In genomic region chr9:98081477-98082219, GRCh38 we compare ENCODE assay signal across 10 cellular contexts. TPM values are rescaled to one million over a fixed set of nuclear protein-coding genes. Genes with fewer than 3 reads are reported as not detected.
A peak's percentile ranks its signal among the peaks of the same experiment; 100 is the strongest.
DNase-seq lines count a peak whose midpoint lies in the region; FAIRE-seq and TF ChIP-seq lines count a peak whose summit lies in the region.
"Had no signal": no experiment of that assay in that cellular context is flagged by ENCODE, and none has a peak within 500 bp of the region (broad histone marks: within the 10 kb centered on the region; RNA-seq: fewer than 3 reads in every experiment).

No MANE protein-coding gene starts in this region.

- peak; percentile 54 for DNase-seq in GM03348 (ENCODE audit: low spot score)
- no peak for DNase-seq in esophagus muscularis mucosa (ENCODE audit: extremely low spot score)
- DNase-seq in small intestine = peak; percentile 76
- no peak for DNase-seq in SIG-M5 (lab: John Stamatoyannopoulos, UW)
- no peak for DNase-seq in NCI-H1092 (lab: John Stamatoyannopoulos, UW)
- DNase-seq in anterior cingulate cortex (lab: John Stamatoyannopoulos, UW) = no peak
- DNase-seq in NCI-H2081 treated with DMSO at 0.1 percent for 48 hours (lab: John Stamatoyannopoulos, UW) = no peak

- TF ChIP-seq CTCF in VCaP (conservative IDR thresholded peaks at IDR 0.05) (no peak), esophagus muscularis mucosa (IDR thresholded peaks at IDR 0.05) (no peak)

- H3K4me1 ChIP-seq in esophagus muscularis mucosa (peaks cover 0 to 30% (median 3%) of the 10 kb centered on the region in 4 donors), small intestine (ENCODE audit: control insufficient read depth in 2 of 2, insufficient read depth in 1 of 2, low read depth in 1 of 2, low read length in 1 of 2) (no peaks in the 10 kb centered on the region)

- peaks cover 10 to 66% (median 49%) of the 10 kb centered on the region in 4 donors for H3K36me3 ChIP-seq in esophagus muscularis mucosa
- H3K36me3 ChIP-seq in small intestine (ENCODE audit: control insufficient read depth in 2 of 2, insufficient read depth in 2 of 2, low read length in 2 of 2) = peaks cover 13 to 21% of the 10 kb centered on the region in 2 donors

- H3K4me3 ChIP-seq in esophagus muscularis mucosa (no peak overlapping the region), small intestine (ENCODE audit: low read depth in 1 of 2, low read length in 2 of 2) (no peak overlapping the region)

- no peaks in the 10 kb centered on the region for H3K27me3 ChIP-seq in esophagus muscularis mucosa
- H3K27me3 ChIP-seq in small intestine (ENCODE audit: control insufficient read depth in 2 of 2, insufficient read depth in 2 of 2, low read length in 2 of 2) = no peaks in the 10 kb centered on the region

- TF ChIP-seq POLR2A in esophagus muscularis mucosa (IDR thresholded peaks at IDR 0.05; ENCODE audit: low read depth) = no peak

- H3K27ac ChIP-seq in VCaP (peak overlapping the region; percentile 84), esophagus muscularis mucosa (replicated peaks in 1 of 4) (peak overlapping the region in 3 of 4 donors; percentile 23 to 40 (median 27)), small intestine (ENCODE audit: low read depth in 1 of 2, low read length in 1 of 2) (peak overlapping the region; percentile 21 to 84)

- 84% methylated on average over 5 of the region's 6 CpGs for WGBS in esophagus muscularis mucosa
- WGBS in small intestine, 3 donors = 36 to 57% (median 45%) methylated on average over 6 of the region's 6 CpGs

- no peak for TF ChIP-seq EP300 in esophagus muscularis mucosa (IDR thresholded peaks at IDR 0.05)

- intact Hi-C loops in esophagus muscularis mucosa (cut with DNase I) = no loop called here

- FAIRE-seq in small intestine (lab: Jason Lieb, UNC) = no peak
- FAIRE-seq: GM12892 had no signal

- H3K9me3 ChIP-seq in esophagus muscularis mucosa (no peaks in the 10 kb centered on the region), small intestine (ENCODE audit: control insufficient read depth, low read depth) (no peaks in the 10 kb centered on the region)

RNA-seq across cellular contexts. Expression of gene NANS, which starts 25.1 kb away (rescaled TPM):
- total RNA-seq in esophagus muscularis mucosa = 10 to 100 TPM; 25.3 to 54.7 (median 37.3) TPM
- 100 to 1,000 TPM in 1 of 3 donors, 10 to 100 TPM in 2; 57.0 to 120 (median 68.9) TPM for polyA plus RNA-seq in small intestine

RNA-seq across cellular contexts. Expression of gene TRIM14, which starts 37.4 kb away (rescaled TPM):
- total RNA-seq in esophagus muscularis mucosa = 10 to 100 TPM in 2 of 4 donors, 1 to 10 TPM in 2; 6.1 to 14.9 (median 11.2) TPM
- polyA plus RNA-seq in small intestine = 10 to 100 TPM; 20.5 to 35.2 (median 30.6) TPM
- polyA plus RNA-seq: neural cell had no signal

Comparison
In these comparisons a context has a peak if more than half of its experiments do, and no peak if none do; other contexts are left out.
1. DNase-seq: peak in GM03348 (single experiment) and small intestine (single experiment); none in esophagus muscularis mucosa (single experiment), SIG-M5 (single experiment), NCI-H1092 (single experiment), anterior cingulate cortex (0 of 58) and NCI-H2081 treated with DMSO at 0.1 percent for 48 hours (single experiment).
2. H3K27ac ChIP-seq: peak in every context shown above with its lines; median percentile 84 in VCaP; 52 in small intestine; 27 in esophagus muscularis mucosa.